Comparison of ENCODE assay signal across 24 cellular contexts in the genomic region with DNA sequence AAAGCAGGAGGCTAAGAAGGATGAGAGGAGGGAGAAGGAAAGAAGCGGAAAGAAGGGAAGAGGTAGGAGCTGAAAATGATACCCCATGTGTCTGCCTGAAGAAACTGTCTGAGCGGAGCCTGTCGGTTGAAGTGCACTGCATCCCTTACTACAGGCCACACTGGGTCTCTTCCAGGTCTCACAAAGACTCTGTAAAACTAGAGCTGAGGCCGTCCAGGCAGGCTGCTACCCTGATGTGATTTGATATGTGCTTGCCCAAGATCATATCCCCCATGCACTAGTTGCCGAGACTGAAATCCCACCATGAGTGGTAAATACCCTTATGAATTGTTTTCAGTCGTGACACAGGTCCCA.
"Had no signal": no experiment of that assay in that cellular context is flagged by ENCODE, and none has a peak within 500 bp of the region (broad histone marks: within the 10 kb centered on the region; RNA-seq: fewer than 3 reads in every experiment).

No MANE protein-coding gene starts in this region.

- H3K36me3 Mint-ChIP-seq: naive thymus-derived CD8-positive, alpha-beta T cell had no signal

- H3K9me3 ChIP-seq: gastroesophageal sphincter, ovary, prostate gland, right atrium auricular region, spleen, tibial nerve had no signal

- H3K4me3 ChIP-seq: coronary artery, gastroesophageal sphincter, ovary, prostate gland, right atrium auricular region, spleen, tibial nerve had no signal

- H3K4me1 ChIP-seq: gastroesophageal sphincter, prostate gland, right atrium auricular region, spleen, tibial nerve had no signal

- H3K9me3 Mint-ChIP-seq: activated CD4-positive, alpha-beta memory T cell treated with anti-CD3 and anti-CD28 coated beads, Interleukin-2, amount 10 ng/mL, durations not matched to agents 7 days and 5 days; activated T-cell treated with anti-CD3 and anti-CD28 coated beads, Interleukin-2, amount 50 U/mL, for 4 hours; activated T-helper 17 cell treated with anti-CD3 and anti-CD28 coated beads, Interleukin-2, amount 50 U/mL, for 72 hours; naive thymus-derived CD8-positive, alpha-beta T cell had no signal

- H3K36me3 ChIP-seq: gastroesophageal sphincter, ovary, prostate gland, right atrium auricular region, spleen, tibial nerve, WERI-Rb-1 had no signal

- ATAC-seq: activated CD4-positive, CD25-positive, alpha-beta regulatory T cell treated with anti-CD3 and anti-CD28 coated beads, Interleukin-2, amount 50 U/mL, for 24 hours; activated T-cell treated with anti-CD3 and anti-CD28 coated beads, Interleukin-2, amount 50 U/mL, for 4 hours; activated T-helper 17 cell treated with anti-CD3 and anti-CD28 coated beads, Interleukin-2, amount 50 U/mL, for 72 hours; gastroesophageal sphincter; left colon; naive thymus-derived CD8-positive, alpha-beta T cell; T-helper 17 cell had no signal

- H3K27ac ChIP-seq: coronary artery, gastroesophageal sphincter, ovary, prostate gland, right atrium auricular region, spleen, tibial nerve, WERI-Rb-1 had no signal

- H3K27ac Mint-ChIP-seq: activated CD4-positive, alpha-beta memory T cell treated with anti-CD3 and anti-CD28 coated beads, Interleukin-2, amount 10 ng/mL, durations not matched to agents 7 days and 5 days; activated T-helper 17 cell treated with anti-CD3 and anti-CD28 coated beads, Interleukin-2, amount 50 U/mL, for 72 hours; naive thymus-derived CD8-positive, alpha-beta T cell; T-helper 17 cell had no signal

- H3K4me1 Mint-ChIP-seq: activated CD4-positive, alpha-beta memory T cell treated with anti-CD3 and anti-CD28 coated beads, Interleukin-2, amount 10 ng/mL, durations not matched to agents 7 days and 5 days; activated T-helper 17 cell treated with anti-CD3 and anti-CD28 coated beads, Interleukin-2, amount 50 U/mL, for 72 hours; naive thymus-derived CD8-positive, alpha-beta T cell; T-helper 17 cell had no signal

- H3K4me3 Mint-ChIP-seq: activated CD4-positive, alpha-beta memory T cell treated with anti-CD3 and anti-CD28 coated beads, Interleukin-2, amount 10 ng/mL, durations not matched to agents 7 days and 5 days; activated T-cell treated with anti-CD3 and anti-CD28 coated beads, Interleukin-2, amount 50 U/mL, for 4 hours; activated T-helper 17 cell treated with anti-CD3 and anti-CD28 coated beads, Interleukin-2, amount 50 U/mL, for 72 hours; naive thymus-derived CD8-positive, alpha-beta T cell; T-helper 17 cell had no signal

- DNase-seq: activated CD4-positive, alpha-beta memory T cell treated with anti-CD3 and anti-CD28 coated beads, Interleukin-2, amount 10 ng/mL, durations not matched to agents 7 days and 5 days; activated CD4-positive, alpha-beta T cell treated with anti-CD3 and anti-CD28 coated beads for 48 hours; activated gamma-delta T cell treated with Interleukin-2 at 50 U/mL for 16 hours; activated naive CD4-positive, alpha-beta T cell treated with anti-CD3 and anti-CD28 coated beads, Interleukin-2, amount 50 U/mL, for 16 hours; activated T-cell treated with anti-CD3 and anti-CD28 coated beads, Interleukin-2, amount 50 U/mL, for 4 hours; amygdala; head of caudate nucleus; hippocampal formation; left colon; naive thymus-derived CD8-positive, alpha-beta T cell; ovary; spleen; stimulated activated CD4-positive, alpha-beta T cell treated with anti-CD3 and anti-CD28 coated beads, Interleukin-2, amount 100 ng/mL, for 48 hours; stimulated activated naive CD4-positive, alpha-beta T cell treated with Interleukin-2 at 50 U/mL for 16 hours; T-helper 17 cell; T1000; WERI-Rb-1 had no signal

- H3K27me3 ChIP-seq: gastroesophageal sphincter, ovary, right atrium auricular region, spleen, tibial nerve had no signal
